Comparison of ENCODE assay signal across 22 cellular contexts in the genomic region with DNA sequence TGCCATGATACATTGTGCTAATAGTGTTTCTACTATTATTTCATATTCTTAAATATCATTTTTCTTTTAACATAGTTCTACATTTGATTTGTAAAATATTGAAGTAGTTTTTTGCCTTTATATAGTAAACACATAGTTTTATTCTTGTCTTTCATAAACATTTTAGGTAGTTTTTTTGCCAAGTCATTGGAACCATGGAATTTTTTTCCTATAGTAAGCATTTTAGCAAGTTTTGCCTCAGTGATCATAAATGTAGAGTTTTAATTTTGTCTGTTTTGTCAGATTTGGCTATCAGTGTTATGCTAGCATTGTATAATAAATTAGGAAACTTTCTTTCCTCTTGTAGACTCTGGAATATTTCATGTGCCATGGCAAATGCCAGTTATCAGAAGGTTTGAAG.
A peak's percentile ranks its signal among the peaks of the same experiment; 100 is the strongest.
DNase-seq lines count a peak whose midpoint lies in the region; ATAC-seq, FAIRE-seq and TF ChIP-seq lines count a peak whose summit lies in the region.
"Had no signal": no experiment of that assay in that cellular context is flagged by ENCODE, and none has a peak within 500 bp of the region (broad histone marks: within the 10 kb centered on the region; RNA-seq: fewer than 3 reads in every experiment).

No MANE protein-coding gene starts in this region.

- no peak overlapping the region for H2BK15ac ChIP-seq in IMR-90 (ENCODE audit: low read depth, low read length)

- H4K8ac ChIP-seq in IMR-90 (ENCODE audit: low read depth in 2 of 2, low read length in 2 of 2): no peak overlapping the region

- H2AFZ ChIP-seq in HepG2 (ENCODE audit: low read length) (no peak overlapping the region), IMR-90 (replicated peaks; ENCODE audit: low read length, poor library complexity) (no peak overlapping the region), K562 (ENCODE audit: low read depth, low read length) (no peak overlapping the region), osteoblast (ENCODE audit: low read length) (no peak overlapping the region)

- no peak overlapping the region for H3K56ac ChIP-seq in IMR-90 (ENCODE audit: extremely low read depth, insufficient read depth, low read length)

- no peak overlapping the region for H4K91ac ChIP-seq in IMR-90 (ENCODE audit: insufficient read depth, low read depth, low read length)

- no peak overlapping the region for H2AK5ac ChIP-seq in IMR-90 (ENCODE audit: low read depth, low read length)

- no peak for TF ChIP-seq EP300 in HepG2 (IDR thresholded peaks at IDR 0.05; ENCODE audit: low read depth in 2 of 2, low read length in 2 of 2)
- no peak for TF ChIP-seq EP300 in HepG2 (CRISPR knock-in tag; IDR thresholded peaks at IDR 0.05; ENCODE audit: borderline replicate concordance)
- TF ChIP-seq EP300 in K562 (IDR thresholded peaks at IDR 0.05; ENCODE audit: low read length): no peak

- H3K9me1 ChIP-seq in IMR-90 (ENCODE audit: insufficient read depth, low read length) (0 out of 2 replicates have a peak, but pooled peaks cover 3% of the 10 kb centered on the region), K562 (ENCODE audit: control insufficient read depth, insufficient read depth, low read length) (no peaks in the 10 kb centered on the region)

- TF ChIP-seq RAD21 in HepG2 (CRISPR knock-in tag; IDR thresholded peaks at IDR 0.05) (no peak), IMR-90 (IDR thresholded peaks at IDR 0.05; ENCODE audit: low read length) (no peak), K562 (CRISPR knock-in tag; conservative IDR thresholded peaks at IDR 0.05 in 1 of 2, IDR thresholded peaks at IDR 0.05 in 1 of 2) (no peak)

- H3K23ac ChIP-seq in IMR-90 (ENCODE audit: low read depth, low read length): no peak overlapping the region

- BruUV-seq in HepG2 (replicated peaks; lab: Mats Ljungman, UMichigan): no TSS peak
- BruUV-seq in IMR-90 (replicated peaks; lab: Mats Ljungman, UMichigan): no TSS peak
- BruUV-seq in K562 (replicated peaks; lab: Mats Ljungman, UMichigan): no TSS peak

- no peak for DNase-seq in HepG2 (ENCODE audit: low spot score)
- no peak for DNase-seq in right lobe of liver
- no peak for DNase-seq in IMR-90
- no peak for DNase-seq in K562 (ENCODE audit: extremely low read depth in 1 of 4, low spot score in 3 of 4)
- DNase-seq in osteoblast (ENCODE audit: insufficient read length, low spot score, missing footprints): peak; percentile 42
- no peak for DNase-seq in NCI-H187 (lab: John Stamatoyannopoulos, UW)
- no peak for DNase-seq in T1000 (lab: John Stamatoyannopoulos, UW)
- DNase-seq: AML-193; Caco-2; Calu3; CD4-positive, alpha-beta T cell; CD8-positive, alpha-beta T cell; DMS79 treated with DMSO at 0.1 percent for 48 hours; GF-D8 had no signal

- no peaks in the 10 kb centered on the region for H3K4me1 ChIP-seq in HepG2 (ENCODE audit: insufficient read depth, low read length)
- H3K4me1 ChIP-seq in right lobe of liver: no peaks in the 10 kb centered on the region
- peaks cover 2% of the 10 kb centered on the region; the same call in 1 of the 2 replicates for H3K4me1 ChIP-seq in IMR-90 (ENCODE audit: control insufficient read depth, insufficient read depth, low read length)
- no peaks in the 10 kb centered on the region for H3K4me1 ChIP-seq in K562 (replicated peaks in 1 of 2; ENCODE audit: control insufficient read depth in 2 of 2, insufficient read depth in 2 of 2, low read length in 2 of 2)
- H3K4me1 ChIP-seq in osteoblast (ENCODE audit: insufficient read depth, low read length): peaks cover 17% of the 10 kb centered on the region
- H3K4me1 ChIP-seq: BLaER1 treated with 17β-estradiol and CSF1 and Interleukin-3, amounts not matched to agents 10 nM and 100 nM; Caco-2 had no signal

- no peak overlapping the region for H3K4ac ChIP-seq in IMR-90 (ENCODE audit: low read depth, low read length)

- H2BK120ac ChIP-seq in IMR-90 (ENCODE audit: low read depth, low read length): no peak overlapping the region

- no peak overlapping the region for H4K5ac ChIP-seq in IMR-90 (ENCODE audit: low read depth, low read length)

- no peaks in the 10 kb centered on the region for H3K36me3 ChIP-seq in HepG2 (replicated peaks in 1 of 2; ENCODE audit: control insufficient read depth in 1 of 2, insufficient read depth in 2 of 2, low read length in 2 of 2)
- no peaks in the 10 kb centered on the region for H3K36me3 ChIP-seq in right lobe of liver
- no peaks in the 10 kb centered on the region for H3K36me3 ChIP-seq in IMR-90 (ENCODE audit: control insufficient read depth, insufficient read depth, low read length)
- no peaks in the 10 kb centered on the region for H3K36me3 ChIP-seq in K562 (ENCODE audit: control insufficient read depth, insufficient read depth, low read length)
- H3K36me3 ChIP-seq in osteoblast (ENCODE audit: insufficient read depth, low read length): no peaks in the 10 kb centered on the region
- H3K36me3 ChIP-seq: BLaER1 treated with 17β-estradiol and CSF1 and Interleukin-3, amounts not matched to agents 10 nM and 100 nM had no signal

- H3K27me3 ChIP-seq in HepG2 (ENCODE audit: control insufficient read depth in 1 of 2, insufficient read depth in 2 of 2, low read length in 2 of 2) (no peaks in the 10 kb centered on the region), right lobe of liver (no peaks in the 10 kb centered on the region), IMR-90 (ENCODE audit: control insufficient read depth, insufficient read depth, low read length) (no peaks in the 10 kb centered on the region), K562 (ENCODE audit: control insufficient read depth in 2 of 2, insufficient read depth in 2 of 2, low read length in 2 of 2) (no peaks in the 10 kb centered on the region), osteoblast (ENCODE audit: insufficient read depth, low read length) (no peaks in the 10 kb centered on the region)
- H3K27me3 ChIP-seq: BLaER1 treated with 17β-estradiol and CSF1 and Interleukin-3, amounts not matched to agents 10 nM and 100 nM had no signal

- no peak for ATAC-seq in HepG2
- no peak for ATAC-seq in right lobe of liver
- no peak for ATAC-seq in IMR-90 (ENCODE audit: low read depth)
- ATAC-seq in K562: no peak
- ATAC-seq in HG03354 (IDR thresholded peaks at IDR 0.05; ENCODE audit: poor library complexity, severe bottlenecking, unreplicated experiment): no peak
- ATAC-seq: CD8-positive, alpha-beta T cell had no signal

- H3K9me3 ChIP-seq in HepG2 (ENCODE audit: low read length) (no peaks in the 10 kb centered on the region), right lobe of liver (no peaks in the 10 kb centered on the region), IMR-90 (ENCODE audit: control insufficient read depth, insufficient read depth, low read length) (no peaks in the 10 kb centered on the region), K562 (replicated peaks; ENCODE audit: control insufficient read depth, insufficient read depth, low read depth, low read length) (no peaks in the 10 kb centered on the region; the same call in 1 of the 2 replicates), osteoblast (ENCODE audit: low read depth, low read length) (no peaks in the 10 kb centered on the region)
- H3K9me3 ChIP-seq: BLaER1 treated with 17β-estradiol and CSF1 and Interleukin-3, amounts not matched to agents 10 nM and 100 nM; Caco-2 had no signal

- H4K20me1 ChIP-seq in HepG2 (ENCODE audit: insufficient read depth, low read length): no peaks in the 10 kb centered on the region
- no peaks in the 10 kb centered on the region for H4K20me1 ChIP-seq in IMR-90 (ENCODE audit: insufficient read depth, low read length)
- no peaks in the 10 kb centered on the region for H4K20me1 ChIP-seq in K562 (replicated peaks; ENCODE audit: control insufficient read depth, insufficient read depth, low read length)
- H4K20me1 ChIP-seq in osteoblast (ENCODE audit: insufficient read depth, low read length): no peaks in the 10 kb centered on the region
- H4K20me1 ChIP-seq: BLaER1 treated with 17β-estradiol and CSF1 and Interleukin-3, amounts not matched to agents 10 nM and 100 nM had no signal

- FAIRE-seq in HepG2 (lab: Jason Lieb, UNC): no peak
- FAIRE-seq in K562 (lab: Jason Lieb, UNC): no peak
- FAIRE-seq: D721Med, G401.6, GM12891, GM19239 had no signal

- H3K79me2 ChIP-seq in HepG2 (ENCODE audit: insufficient read depth, low read length): no peaks in the 10 kb centered on the region
- H3K79me2 ChIP-seq in K562 (ENCODE audit: control insufficient read depth, insufficient read depth, low read length): no peaks in the 10 kb centered on the region
- no peaks in the 10 kb centered on the region for H3K79me2 ChIP-seq in osteoblast (ENCODE audit: insufficient read depth, low read length)

- H3K9ac ChIP-seq in HepG2 (ENCODE audit: insufficient read depth, low read depth, low read length) (no peak overlapping the region), IMR-90 (ENCODE audit: low read depth, low read length) (no peak overlapping the region), K562 (ENCODE audit: insufficient read depth in 1 of 2, low read depth in 2 of 2, low read length in 2 of 2) (no peak overlapping the region)
- H3K9ac ChIP-seq: BLaER1 treated with 17β-estradiol and CSF1 and Interleukin-3, amounts not matched to agents 10 nM and 100 nM had no signal

- intact Hi-C loops in HepG2 (cut with micrococcal nuclease; ENCODE audit: unreplicated experiment) (no loop called here), right lobe of liver (cut with DNase I) (no loop called here), IMR-90 (cut with micrococcal nuclease) (no loop called here), K562 (cut with micrococcal nuclease) (no loop called here)

- no peak overlapping the region for H2AK9ac ChIP-seq in IMR-90 (replicated peaks; ENCODE audit: low read depth, low read length, poor library complexity)

- TF ChIP-seq CTCF in HepG2 (CRISPR knock-in tag; IDR thresholded peaks at IDR 0.05) (no peak), right lobe of liver (IDR thresholded peaks at IDR 0.05) (no peak), IMR-90 (conservative IDR thresholded peaks at IDR 0.05; ENCODE audit: low read depth, low read length) (no peak), K562 (IDR thresholded peaks at IDR 0.05 in 2 of 3, conservative IDR thresholded peaks at IDR 0.05 in 1 of 3; ENCODE audit: insufficient read depth in 2 of 3, low read depth in 1 of 3, low read length in 3 of 3) (no peak), osteoblast (IDR thresholded peaks at IDR 0.05; ENCODE audit: extremely low read depth, low read depth, low read length) (no peak)

- no peak overlapping the region for H3K14ac ChIP-seq in IMR-90 (replicated peaks; ENCODE audit: low read depth, low read length)

- CTCF ChIA-PET in HepG2 (lab: Yijun Ruan, JAX; ENCODE audit: low intra/inter-chr PET ratio, low total read pairs): no interaction called here
- CTCF ChIA-PET in IMR-90 (lab: Yijun Ruan, JAX): no interaction called here
- CTCF ChIA-PET in K562 (lab: Yijun Ruan, JAX; ENCODE audit: low intra/inter-chr PET ratio): no interaction called here

- H3K79me1 ChIP-seq in IMR-90 (ENCODE audit: low read depth in 1 of 2, low read length in 2 of 2): no peaks in the 10 kb centered on the region

- H3K4me2 ChIP-seq in HepG2 (ENCODE audit: low read depth, low read length): no peak overlapping the region
- H3K4me2 ChIP-seq in IMR-90 (ENCODE audit: low read depth, low read length): no peak overlapping the region
- H3K4me2 ChIP-seq in K562 (ENCODE audit: insufficient read depth, low read length): no peak overlapping the region
- H3K4me2 ChIP-seq in osteoblast (ENCODE audit: insufficient read depth, low read length): no peak overlapping the region
- H3K4me2 ChIP-seq: BLaER1 treated with 17β-estradiol and CSF1 and Interleukin-3, amounts not matched to agents 10 nM and 100 nM had no signal

- no peak overlapping the region for H2BK20ac ChIP-seq in IMR-90 (ENCODE audit: low read depth, low read length)

- no peak overlapping the region for H3K27ac ChIP-seq in HepG2 (ENCODE audit: extremely low read length, insufficient read depth, low read length)
- H3K27ac ChIP-seq in right lobe of liver: no peak overlapping the region
- no peak overlapping the region for H3K27ac ChIP-seq in IMR-90 (ENCODE audit: insufficient read depth, low read length)
- no peak overlapping the region for H3K27ac ChIP-seq in K562 (ENCODE audit: extremely low read depth, low read depth, low read length)
- H3K27ac ChIP-seq in osteoblast (ENCODE audit: low read depth, low read length): no peak overlapping the region
- H3K27ac ChIP-seq: 22Rv1; BLaER1 treated with 17β-estradiol and CSF1 and Interleukin-3, amounts not matched to agents 10 nM and 100 nM; C4-2B had no signal

- no peak for TF ChIP-seq POLR2A in HepG2 (IDR thresholded peaks at IDR 0.05; ENCODE audit: insufficient read depth in 1 of 2, low read depth in 2 of 2, low read length in 2 of 2)
- no peak for TF ChIP-seq POLR2A in right lobe of liver (IDR thresholded peaks at IDR 0.05)
- no peak for TF ChIP-seq POLR2A in IMR-90 (IDR thresholded peaks at IDR 0.05; ENCODE audit: low read depth, low read length)
- TF ChIP-seq POLR2A in K562 (conservative IDR thresholded peaks at IDR 0.05): no peak

- POLR2A ChIA-PET in HepG2 (lab: Yijun Ruan, JAX): no interaction called here
- POLR2A ChIA-PET in IMR-90 (lab: Charles Lee; ENCODE audit: unreplicated experiment): no interaction called here
- POLR2A ChIA-PET in K562 (lab: Yijun Ruan, JAX): no interaction called here

- H3K4me3 ChIP-seq in HepG2 (replicated peaks in 1 of 3; ENCODE audit: insufficient read depth in 1 of 3, low read depth in 2 of 3, low read length in 3 of 3) (no peak overlapping the region), right lobe of liver (no peak overlapping the region), IMR-90 (ENCODE audit: insufficient read depth, low read depth, low read length) (no peak overlapping the region), K562 (no peak overlapping the region), osteoblast (ENCODE audit: insufficient read depth, low read length) (no peak overlapping the region)
- H3K4me3 ChIP-seq: BLaER1 treated with 17β-estradiol and CSF1 and Interleukin-3, amounts not matched to agents 10 nM and 100 nM had no signal

- dilution Hi-C loops in IMR-90 (cut with HindIII; ENCODE audit: low sequenced_read_pairs, unreplicated experiment): no loop called here

- in situ Hi-C loops in HepG2 (cut with HindIII; ENCODE audit: extremely low pct_ligation_motif_present, low pct_unique_long_range_greater_than_20kb) (no loop called here), IMR-90 (cut with MboI; ENCODE audit: low sequenced_read_pairs) (no loop called here), K562 (cut with MboI) (no loop called here)

- H2BK5ac ChIP-seq in IMR-90 (ENCODE audit: low read depth, low read length, poor library complexity, severe bottlenecking): no peak overlapping the region

- H3K18ac ChIP-seq in IMR-90 (ENCODE audit: low read depth, low read length): no peak overlapping the region
